ENCODE assay signal across 23 cellular contexts in the genomic region with DNA sequence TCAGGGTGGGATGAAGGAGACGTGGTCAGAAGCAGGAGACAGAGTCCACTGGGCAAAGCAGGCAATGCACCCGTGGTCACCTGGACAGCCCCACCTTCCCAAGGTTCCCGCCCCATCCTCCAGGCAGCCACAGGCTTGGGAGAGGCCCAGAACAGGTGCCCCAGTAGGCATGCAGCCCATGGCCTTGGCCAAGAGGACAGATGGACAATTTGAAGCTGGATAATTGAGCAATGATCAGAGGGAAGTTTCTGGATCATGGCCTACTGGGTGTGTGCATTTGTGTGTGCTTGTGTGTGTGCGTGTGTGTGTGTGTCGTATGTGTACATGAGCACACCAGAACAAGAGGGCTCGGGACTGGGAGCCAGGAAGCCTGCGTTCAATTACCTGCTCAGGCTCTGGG. TPM values are rescaled to one million over a fixed set of nuclear protein-coding genes. Genes with fewer than 3 reads are reported as not detected.
"Had no signal": no experiment of that assay in that cellular context is flagged by ENCODE, and none has a peak within 500 bp of the region (broad histone marks: within the 10 kb centered on the region; RNA-seq: fewer than 3 reads in every experiment).

No MANE protein-coding gene starts in this region.

- H3K27me3 Mint-ChIP-seq: stimulated activated naive CD8-positive, alpha-beta T cell treated with anti-CD3 and anti-CD28 coated beads, Interleukin-15, Interleukin-2, amounts not matched to agents 100 ng/mL and 50 ng/mL, for 24 hours had no signal

- H3K4me1 Mint-ChIP-seq: activated naive CD4-positive, alpha-beta T cell treated with anti-CD3 and anti-CD28 coated beads, Interleukin-2, amount 50 U/mL, for 24 hours had no signal

- H3K27ac Mint-ChIP-seq: activated naive CD4-positive, alpha-beta T cell treated with anti-CD3 and anti-CD28 coated beads, Interleukin-2, amount 50 U/mL, for 24 hours; endodermal cell; naive thymus-derived CD4-positive, alpha-beta T cell; stimulated activated naive CD8-positive, alpha-beta T cell treated with anti-CD3 and anti-CD28 coated beads, Interleukin-15, Interleukin-2, amounts not matched to agents 100 ng/mL and 50 ng/mL, for 24 hours; T-helper 1 cell treated with Interleukin-12 subunit alpha and Interleukin-12 subunit beta and Interleukin-4 antibody, amounts not matched to agents 30 μg/mL and 1 μg/mL, for 36 hours; WTC11 had no signal

- H3K27ac ChIP-seq: brain microvascular endothelial cell, coronary artery, esophagus squamous epithelium, neutrophil, pancreas, tibial artery had no signal

- H3K36me3 Mint-ChIP-seq: activated naive CD4-positive, alpha-beta T cell treated with anti-CD3 and anti-CD28 coated beads, Interleukin-2, amount 50 U/mL, for 24 hours; naive thymus-derived CD4-positive, alpha-beta T cell; WTC11 had no signal

- H3K27me3 ChIP-seq: brain microvascular endothelial cell, pancreas had no signal

- H3K9me3 Mint-ChIP-seq: activated naive CD4-positive, alpha-beta T cell treated with anti-CD3 and anti-CD28 coated beads, Interleukin-2, amount 50 U/mL, for 24 hours; endodermal cell; naive thymus-derived CD4-positive, alpha-beta T cell; stimulated activated naive CD8-positive, alpha-beta T cell treated with anti-CD3 and anti-CD28 coated beads, Interleukin-15, Interleukin-2, amounts not matched to agents 100 ng/mL and 50 ng/mL, for 24 hours; T-helper 1 cell treated with Interleukin-12 subunit alpha and Interleukin-12 subunit beta and Interleukin-4 antibody, amounts not matched to agents 30 μg/mL and 1 μg/mL, for 36 hours; WTC11 had no signal

- H3K4me3 ChIP-seq: coronary artery, esophagus squamous epithelium, pancreas, tibial artery had no signal

- H3K4me3 Mint-ChIP-seq: activated naive CD4-positive, alpha-beta T cell treated with anti-CD3 and anti-CD28 coated beads, Interleukin-2, amount 50 U/mL, for 24 hours; endodermal cell; naive thymus-derived CD4-positive, alpha-beta T cell; stimulated activated naive CD8-positive, alpha-beta T cell treated with anti-CD3 and anti-CD28 coated beads, Interleukin-15, Interleukin-2, amounts not matched to agents 100 ng/mL and 50 ng/mL, for 24 hours; T-helper 1 cell treated with Interleukin-12 subunit alpha and Interleukin-12 subunit beta and Interleukin-4 antibody, amounts not matched to agents 30 μg/mL and 1 μg/mL, for 36 hours; WTC11 had no signal

- FAIRE-seq: pancreas, urothelium cell line had no signal

- H3K9me3 ChIP-seq: esophagus squamous epithelium, neutrophil, pancreas, tibial artery had no signal

- DNase-seq: activated gamma-delta T cell treated with Interleukin-2 at 50 U/mL for 16 hours; activated T-cell treated with anti-CD3 and anti-CD28 coated beads, Interleukin-2, amount 50 U/mL, for 1 hour; aorta; brain microvascular endothelial cell; central memory CD4-positive, alpha-beta T cell; endodermal cell; esophagus squamous epithelium; hippocampal formation; kidney glomerular epithelial cell; mesenchymal stem cell; naive thymus-derived CD4-positive, alpha-beta T cell; right cardiac atrium; stimulated activated CD4-positive, alpha-beta T cell treated with anti-CD3 and anti-CD28 coated beads, Interleukin-1b, Interleukin-23, amount 100 ng/mL, for 48 hours; T1000; tibial artery had no signal

- H3K4me1 ChIP-seq: esophagus squamous epithelium, pancreas, tibial artery had no signal

- ATAC-seq: naive thymus-derived CD4-positive, alpha-beta T cell; right cardiac atrium; WTC11 had no signal

- H3K36me3 ChIP-seq: brain microvascular endothelial cell, esophagus squamous epithelium, neutrophil, pancreas, tibial artery had no signal

RNA-seq across cellular contexts. Expression of a gene that starts 20.4 kb away (rescaled TPM):
- total RNA-seq: esophagus squamous epithelium had no signal
